29 cellular contexts compared by ENCODE assay signal in the genomic region with DNA sequence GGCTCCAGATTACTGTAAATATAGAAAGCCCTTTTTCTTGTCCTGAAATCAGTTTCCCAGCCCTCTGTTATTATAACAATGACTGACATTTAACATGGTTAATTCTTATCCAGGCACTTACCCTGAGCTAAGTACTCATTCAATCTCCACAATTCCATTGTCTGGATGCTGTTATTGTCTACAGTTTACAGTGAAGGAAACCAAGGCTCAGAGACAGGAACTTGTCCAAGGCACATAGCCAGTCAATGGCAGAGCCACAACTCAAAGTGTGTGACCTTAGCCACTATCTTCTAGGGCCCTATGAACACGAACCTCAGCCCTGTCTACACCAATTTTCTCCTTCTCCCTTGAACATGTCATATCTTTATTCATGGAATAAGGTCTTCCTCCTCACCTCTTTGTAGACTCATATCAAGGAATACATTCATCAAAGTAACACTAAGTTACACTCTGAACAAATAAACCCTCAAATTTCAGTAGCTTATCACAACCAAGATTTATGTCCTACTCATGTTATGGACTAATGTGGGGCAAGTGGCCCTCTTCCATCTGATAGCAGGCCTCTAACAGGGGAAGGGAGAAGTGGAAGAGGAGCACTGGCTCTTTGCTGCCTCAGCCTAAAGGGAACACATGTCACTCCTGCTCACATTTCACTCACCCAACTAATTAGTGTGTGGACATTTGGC. TPM values are rescaled to one million over a fixed set of nuclear protein-coding genes. Genes with fewer than 3 reads are reported as not detected.
DNase-seq lines count a peak whose midpoint lies in the region; ATAC-seq and TF ChIP-seq lines count a peak whose summit lies in the region.
"Had no signal": no experiment of that assay in that cellular context is flagged by ENCODE, and none has a peak within 500 bp of the region (broad histone marks: within the 10 kb centered on the region; RNA-seq: fewer than 3 reads in every experiment).

No MANE protein-coding gene starts in this region.

- H3K36me3 ChIP-seq in body of pancreas (replicated peaks in 1 of 2; ENCODE audit: insufficient read depth in 1 of 2, low read depth in 2 of 2): no peaks in the 10 kb centered on the region
- H3K36me3 ChIP-seq in lung (ENCODE audit: control insufficient read depth in 2 of 2, insufficient read depth in 2 of 2, low read length in 2 of 2): no peaks in the 10 kb centered on the region
- H3K36me3 ChIP-seq in uterus: no peaks in the 10 kb centered on the region
- no peaks in the 10 kb centered on the region for H3K36me3 ChIP-seq in PC-3 (ENCODE audit: low read depth, low read length)
- H3K36me3 ChIP-seq: Peyer's patch had no signal

- H3K79me2 ChIP-seq in PC-3 (ENCODE audit: low read length): no peaks in the 10 kb centered on the region

- ATAC-seq in left ventricle myocardium superior: peak; percentile 7
- no peak for ATAC-seq in left cardiac atrium
- peak; percentile 21 for ATAC-seq in body of pancreas
- no peak for ATAC-seq in lung (ENCODE audit: insufficient read depth, low FRiP score)
- ATAC-seq in GM19467 (IDR thresholded peaks at IDR 0.05; ENCODE audit: unreplicated experiment): no peak
- no peak for ATAC-seq in WTC11
- no peak for ATAC-seq in PC-3
- ATAC-seq: effector memory CD8-positive, alpha-beta T cell had no signal

- peaks cover 18% of the 10 kb centered on the region for H3K36me3 Mint-ChIP-seq in WTC11
- H3K36me3 Mint-ChIP-seq: activated naive CD4-positive, alpha-beta T cell treated with anti-CD3 and anti-CD28 coated beads, Interleukin-2, amount 10 ng/mL, durations not matched to agents 7 days and 5 days; immature natural killer cell; mesothelial cell of epicardium had no signal

- H3K9ac ChIP-seq in PC-3 (ENCODE audit: low read length): no peak overlapping the region

- no peak overlapping the region for H3K27ac ChIP-seq in body of pancreas
- H3K27ac ChIP-seq in lung (ENCODE audit: low read depth in 1 of 2, low read length in 1 of 2): peak overlapping the region; percentile 26 to 30
- peak overlapping the region; percentile 9 to 68 for H3K27ac ChIP-seq in uterus
- H3K27ac ChIP-seq in PC-3 (ENCODE audit: low read length): no peak overlapping the region

- CTCF ChIA-PET in WTC11 (lab: Charles Lee) (interaction anchor here (1.7 to 3.8 kb wide), 2 partner anchors 23 to 26 kb away, joined by 6 to 42 read pairs; no protein-coding TSS in a partner anchor), PC-3 (lab: Charles Lee) (no interaction called here)

- H3F3A ChIP-seq in PC-3 (ENCODE audit: low read length, unreplicated experiment): no peaks in the 10 kb centered on the region

- no TSS peak for BruUV-seq in PC-3 (replicated peaks; lab: Mats Ljungman, UMichigan)

- H3K27me3 Mint-ChIP-seq in WTC11 (ENCODE audit: low read depth): peaks cover 15% of the 10 kb centered on the region

- WGBS in body of pancreas, 2 donors: 41 to 42% methylated on average over 1 of the region's 1 CpG
- 45 to 74% methylated on average over 1 of the region's 1 CpG for WGBS in lung, 2 donors

- TF ChIP-seq POLR2A in body of pancreas (IDR thresholded peaks at IDR 0.05) (no peak), uterus (IDR thresholded peaks at IDR 0.05) (no peak)

- no peak overlapping the region for H3K4me3 Mint-ChIP-seq in WTC11
- H3K4me3 Mint-ChIP-seq: activated naive CD4-positive, alpha-beta T cell treated with anti-CD3 and anti-CD28 coated beads, Interleukin-2, amount 10 ng/mL, durations not matched to agents 7 days and 5 days; activated T-helper 1 cell treated with anti-CD3 and anti-CD28 coated beads, Interleukin-12 subunit alpha, Interleukin-12 subunit beta, Interleukin-2, Interleukin-4 antibody, amounts not matched to agents 30 ng/mL and 10 ng/mL and 1 ng/mL, durations not matched to agents 14 hours and 24 hours and 36 hours; effector memory CD8-positive, alpha-beta T cell; immature natural killer cell; mesothelial cell of epicardium; naive B cell had no signal

- H3K4me3 ChIP-seq in body of pancreas: no peak overlapping the region
- H3K4me3 ChIP-seq in lung: no peak overlapping the region
- H3K4me3 ChIP-seq in uterus: no peak overlapping the region
- H3K4me3 ChIP-seq in PC-3 (ENCODE audit: low read length): no peak overlapping the region
- H3K4me3 ChIP-seq: Peyer's patch, smooth muscle cell had no signal

- no peak overlapping the region for H2AFZ ChIP-seq in PC-3 (ENCODE audit: low read length)

- H3K9me3 ChIP-seq in body of pancreas (peaks cover 0 to 4% (median 0%) of the 10 kb centered on the region in 3 donors), lung (ENCODE audit: control insufficient read depth in 2 of 2, insufficient read depth in 1 of 2, low read length in 1 of 2) (peaks cover 0 to 6% of the 10 kb centered on the region in 2 donors), uterus (no peaks in the 10 kb centered on the region), PC-3 (ENCODE audit: low read length) (no peaks in the 10 kb centered on the region)

- H3K27me3 ChIP-seq in body of pancreas (no peaks in the 10 kb centered on the region), lung (ENCODE audit: control insufficient read depth, insufficient read depth) (no peaks in the 10 kb centered on the region), uterus (no peaks in the 10 kb centered on the region), PC-3 (ENCODE audit: low read length) (no peaks in the 10 kb centered on the region)
- H3K27me3 ChIP-seq: Peyer's patch had no signal

- H3K4me2 ChIP-seq in PC-3 (ENCODE audit: low read length): no peak overlapping the region
- H3K4me2 ChIP-seq: smooth muscle cell had no signal

- H3K9me3 Mint-ChIP-seq in WTC11: peaks cover 35% of the 10 kb centered on the region

- H3K4me1 Mint-ChIP-seq in WTC11: peaks cover 20% of the 10 kb centered on the region
- H3K4me1 Mint-ChIP-seq: activated naive CD4-positive, alpha-beta T cell treated with anti-CD3 and anti-CD28 coated beads, Interleukin-2, amount 10 ng/mL, durations not matched to agents 7 days and 5 days had no signal

- DNase-seq in left ventricle myocardium superior (no peak), left cardiac atrium (no peak), body of pancreas (no peak), lung (ENCODE audit: low spot score) (no peak), uterus (no peak), WTC11 (ENCODE audit: low spot score) (no peak), PC-3 (no peak)
- DNase-seq: activated naive CD4-positive, alpha-beta T cell treated with anti-CD3 and anti-CD28 coated beads, Interleukin-2, amount 10 ng/mL, durations not matched to agents 7 days and 5 days; C1 segment of cervical spinal cord; DND-41; effector memory CD8-positive, alpha-beta T cell; foreskin melanocyte; HCEC 1CT; hippocampal formation; immature natural killer cell; KG1; MM.1S; naive B cell; NCI-H1436; NCI-H2081 treated with DMSO at 0.1 percent for 48 hours; NCI-H510A; Peyer's patch; stimulated activated CD4-positive, alpha-beta T cell treated with anti-CD3 and anti-CD28 coated beads, Interleukin-2, amount 100 ng/mL, for 24 hours had no signal

- intact Hi-C loops in left ventricle myocardium superior (cut with micrococcal nuclease): no loop called here
- intact Hi-C loops in left cardiac atrium (cut with DNase I): no loop called here
- intact Hi-C loops in body of pancreas (cut with DNase I): no loop called here
- intact Hi-C loops in uterus (cut with DNase I; ENCODE audit: low total_unique reads): no loop called here
- intact Hi-C loops in PC-3 (cut with micrococcal nuclease): no loop called here

- POLR2A ChIA-PET in WTC11 (lab: Charles Lee) (no interaction called here), PC-3 (lab: Charles Lee; ENCODE audit: unreplicated experiment) (no interaction called here)

- H3K4me1 ChIP-seq in body of pancreas: peaks cover 10% of the 10 kb centered on the region
- H3K4me1 ChIP-seq in lung (ENCODE audit: control insufficient read depth in 2 of 2, insufficient read depth in 2 of 2, low read length in 2 of 2): peaks cover 0 to 11% of the 10 kb centered on the region in 2 donors
- H3K4me1 ChIP-seq in uterus: no peaks in the 10 kb centered on the region
- H3K4me1 ChIP-seq in PC-3 (ENCODE audit: insufficient read depth, low read length): peaks cover 20% of the 10 kb centered on the region
- H3K4me1 ChIP-seq: Peyer's patch had no signal

- TF ChIP-seq CTCF in body of pancreas (IDR thresholded peaks at IDR 0.05): no peak
- no peak for TF ChIP-seq CTCF in lung (IDR thresholded peaks at IDR 0.05; ENCODE audit: control extremely low read depth, extremely low read depth)
- TF ChIP-seq CTCF in uterus (IDR thresholded peaks at IDR 0.05): no peak
- TF ChIP-seq CTCF in WTC11 (IDR thresholded peaks at IDR 0.05): no peak
- no peak for TF ChIP-seq CTCF in PC-3 (conservative IDR thresholded peaks at IDR 0.05; ENCODE audit: low read depth, low read length)

- no peaks in the 10 kb centered on the region for H3K9me2 ChIP-seq in PC-3 (replicated peaks; ENCODE audit: low read length)

- no peaks in the 10 kb centered on the region for H4K20me1 ChIP-seq in PC-3 (ENCODE audit: low read length)

- H3K27ac Mint-ChIP-seq in WTC11: no peak overlapping the region
- H3K27ac Mint-ChIP-seq: activated naive CD4-positive, alpha-beta T cell treated with anti-CD3 and anti-CD28 coated beads, Interleukin-2, amount 10 ng/mL, durations not matched to agents 7 days and 5 days; activated T-helper 1 cell treated with anti-CD3 and anti-CD28 coated beads, Interleukin-12 subunit alpha, Interleukin-12 subunit beta, Interleukin-2, Interleukin-4 antibody, amounts not matched to agents 30 ng/mL and 10 ng/mL and 1 ng/mL, durations not matched to agents 14 hours and 24 hours and 36 hours; effector memory CD8-positive, alpha-beta T cell; immature natural killer cell; mesothelial cell of epicardium; naive B cell had no signal

TF ChIP-seq in WTC11, 78 proteins besides CTCF, POLR2A, EP300 and RAD21 (continues in another document):
- TF ChIP-seq TEAD4 (CRISPR knock-in tag; IDR thresholded peaks at IDR 0.05): no peak

RNA-seq across cellular contexts. Expression of gene APLNR, which starts 39.3 kb away (rescaled TPM):
- total RNA-seq in left ventricle myocardium superior: 21.0 TPM
- total RNA-seq in left cardiac atrium: 10 to 100 TPM; 20.2 to 21.6 TPM
- 1 to 10 TPM in 1 of 2 donors, under 1 TPM in 1; 0.66 to 1.3 TPM for total RNA-seq in body of pancreas
- total RNA-seq in lung: 10 to 100 TPM in 1 of 2 donors, 1 to 10 TPM in 1; 8.6 to 93.8 TPM
- polyA plus RNA-seq in lung: 1 to 10 TPM in 1 of 2 donors, under 1 TPM in 1; 0.39 to 1.3 TPM
- total RNA-seq in uterus: 100 to 1,000 TPM in 1 of 4 donors, under 1 TPM in 1, not detected in 2; 0.58 to 112 TPM
- 0.53 to 0.89 TPM (median 0.66 TPM) in 3 replicates for total RNA-seq in WTC11 (2021)
- not detected in 2 replicates for total RNA-seq in PC-3 (2014; rRNA removed)
- total RNA-seq: activated T-helper 1 cell treated with anti-CD3 and anti-CD28 coated beads, Interleukin-12 subunit alpha, Interleukin-12 subunit beta, Interleukin-2, Interleukin-4 antibody, amounts not matched to agents 30 ng/mL and 10 ng/mL and 1 ng/mL, durations not matched to agents 14 hours and 24 hours and 36 hours; HT1080 had no signal
- polyA plus RNA-seq: AG04450 had no signal

RNA-seq across cellular contexts. Expression of gene TNKS1BP1, which starts 48.4 kb away (rescaled TPM):
- 44.4 TPM for total RNA-seq in left ventricle myocardium superior
- 10 to 100 TPM; 73.6 to 82.6 TPM for total RNA-seq in left cardiac atrium
- total RNA-seq in body of pancreas: 100 to 1,000 TPM in 1 of 2 donors, 10 to 100 TPM in 1; 83.5 to 115 TPM
- 100 to 1,000 TPM; 107 to 220 TPM for total RNA-seq in lung
- polyA plus RNA-seq in lung: 100 to 1,000 TPM in 1 of 2 donors, 10 to 100 TPM in 1; 87.0 to 171 TPM
- 100 to 1,000 TPM in 1 of 4 donors, 10 to 100 TPM in 3; 22.5 to 269 (median 70.8) TPM for total RNA-seq in uterus
- total RNA-seq in WTC11 (2021): 109 to 127 TPM (median 125 TPM) in 3 replicates
- 89.6 and 143 TPM in 2 replicates for total RNA-seq in PC-3 (2014; rRNA removed)

RNA-seq across cellular contexts. Expression of gene SSRP1, which starts 59.4 kb away (rescaled TPM):
- 38.4 TPM for total RNA-seq in left ventricle myocardium superior
- 10 to 100 TPM; 34.7 to 45.5 TPM for total RNA-seq in left cardiac atrium
- total RNA-seq in body of pancreas: 10 to 100 TPM; 44.2 to 51.9 TPM
- 10 to 100 TPM; 54.7 to 76.9 TPM for total RNA-seq in lung
- polyA plus RNA-seq in lung: 10 to 100 TPM; 37.1 to 74.4 TPM
- 100 to 1,000 TPM in 1 of 4 donors, 10 to 100 TPM in 3; 29.4 to 115 (median 75.3) TPM for total RNA-seq in uterus
- total RNA-seq in WTC11 (2021): 218 to 228 TPM (median 223 TPM) in 3 replicates
- 228 and 341 TPM in 2 replicates for total RNA-seq in PC-3 (2014; rRNA removed)

Comparison
In these comparisons a context has a peak if more than half of its experiments do, and no peak if none do; other contexts are left out.
1. ATAC-seq: peak in left ventricle myocardium superior (single experiment) and body of pancreas (single experiment); none in left cardiac atrium (0 of 2), lung (single experiment), GM19467 (single experiment), WTC11 (single experiment) and PC-3 (single experiment).
2. H3K27ac ChIP-seq: peak in lung (2 of 2) and uterus (2 of 2); none in body of pancreas (0 of 4) and PC-3 (single experiment).